ENCODE assay signal across 26 cellular contexts in genomic region chr19:18262917-18263316, GRCh38. TPM values are rescaled to one million over a fixed set of nuclear protein-coding genes. Genes with fewer than 3 reads are reported as not detected.
DNase-seq lines count a peak whose midpoint lies in the region; ATAC-seq, FAIRE-seq and TF ChIP-seq lines count a peak whose summit lies in the region.
"Had no signal": no experiment of that assay in that cellular context is flagged by ENCODE, and none has a peak within 500 bp of the region (broad histone marks: within the 10 kb centered on the region; RNA-seq: fewer than 3 reads in every experiment).

No MANE protein-coding gene starts in this region.

- H3K9me3 ChIP-seq in heart right ventricle (no peaks in the 10 kb centered on the region), K562 (replicated peaks; ENCODE audit: control insufficient read depth, insufficient read depth, low read depth, low read length) (no peaks in the 10 kb centered on the region), osteoblast (ENCODE audit: low read depth, low read length) (no peaks in the 10 kb centered on the region), psoas muscle (no peaks in the 10 kb centered on the region)
- H3K9me3 ChIP-seq: BLaER1 treated with 17β-estradiol and CSF1 and Interleukin-3, amounts not matched to agents 10 nM and 100 nM had no signal

- H3K27ac ChIP-seq in heart right ventricle = no peak overlapping the region
- H3K27ac ChIP-seq in K562 (ENCODE audit: extremely low read depth, low read depth, low read length) = peak overlapping the region; percentile 47; the same call in 1 of the 3 replicates
- no peak overlapping the region for H3K27ac ChIP-seq in osteoblast (ENCODE audit: low read depth, low read length)
- H3K27ac ChIP-seq in psoas muscle = no peak overlapping the region
- H3K27ac ChIP-seq: BLaER1 treated with 17β-estradiol and CSF1 and Interleukin-3, amounts not matched to agents 10 nM and 100 nM; SK-N-MC had no signal

- peak overlapping the region in 1 of 2 experiments; percentile 83; a peak in 3 of 4 replicates for H3K9ac ChIP-seq in K562 (ENCODE audit: insufficient read depth in 1 of 2, low read depth in 2 of 2, low read length in 2 of 2)
- H3K9ac ChIP-seq: BLaER1 treated with 17β-estradiol and CSF1 and Interleukin-3, amounts not matched to agents 10 nM and 100 nM had no signal

- intact Hi-C loops in Right ventricle myocardium inferior (cut with DNase I) = no loop called here
- intact Hi-C loops in heart right ventricle (cut with DNase I) = loop anchor here in 1 of 10 donors (10.0 kb wide), 1 partner anchor 132 kb away; the partner anchor contains the start of gene LRRC25
- intact Hi-C loops in K562 (cut with micrococcal nuclease) = no loop called here
- intact Hi-C loops in psoas muscle (cut with DNase I) = no loop called here

- H2AFZ ChIP-seq in K562 (ENCODE audit: low read depth, low read length) (peak overlapping the region; percentile 81), osteoblast (ENCODE audit: low read length) (no peak overlapping the region)
- H2AFZ ChIP-seq: GM23338 had no signal

- peak; percentile 34 for DNase-seq in Right ventricle myocardium inferior (ENCODE audit: missing footprints)
- no peak for DNase-seq in heart right ventricle
- DNase-seq in RPMI7951 (ENCODE audit: low read depth) = peak; percentile 54
- peak in 3 of 4 experiments; percentile 39 to 54 (median 44) for DNase-seq in K562 (ENCODE audit: extremely low read depth in 1 of 4, low spot score in 3 of 4)
- peak; percentile 9 for DNase-seq in osteoblast (ENCODE audit: insufficient read length, low spot score, missing footprints)
- DNase-seq in psoas muscle = no peak
- no peak for DNase-seq in ureter (ENCODE audit: low spot score)
- DNase-seq: 8988T; CD4-positive, alpha-beta memory T cell; DMS153; Karpas-422; NCI-H1092 treated with DMSO at 0.1 percent for 48 hours; NCI-H2081; NCI-H2171 treated with DMSO at 0.1 percent for 48 hours; NCI-H526 treated with DMSO at 0.1 percent for 48 hours; PC-3; RPMI8226; SHP77 treated with DMSO at 0.1 percent for 48 hours; SW 1271 had no signal

- H3K4me1 ChIP-seq in heart right ventricle (no peaks in the 10 kb centered on the region), K562 (replicated peaks in 1 of 2; ENCODE audit: control insufficient read depth in 2 of 2, insufficient read depth in 2 of 2, low read length in 2 of 2) (peaks cover 14 to 39% of the 10 kb centered on the region in 2 experiments), osteoblast (ENCODE audit: insufficient read depth, low read length) (peaks cover 11% of the 10 kb centered on the region), psoas muscle (no peaks in the 10 kb centered on the region)

- H3K4me3 ChIP-seq in heart right ventricle (no peak overlapping the region), K562 (no peak overlapping the region), osteoblast (ENCODE audit: insufficient read depth, low read length) (no peak overlapping the region), psoas muscle (no peak overlapping the region)
- H3K4me3 ChIP-seq: BLaER1 treated with 17β-estradiol and CSF1 and Interleukin-3, amounts not matched to agents 10 nM and 100 nM; GM23338; SK-N-MC had no signal

- in situ Hi-C loops in K562 (cut with MboI) = no loop called here

- TF ChIP-seq EP300 in K562 (IDR thresholded peaks at IDR 0.05; ENCODE audit: low read length) = no peak; the same call in 1 of the 2 replicates

- no TSS peak for BruUV-seq in K562 (replicated peaks; lab: Mats Ljungman, UMichigan)

- H3K27me3 ChIP-seq in heart right ventricle (no peaks in the 10 kb centered on the region), K562 (ENCODE audit: control insufficient read depth in 2 of 2, insufficient read depth in 2 of 2, low read length in 2 of 2) (peaks cover 0 to 8% of the 10 kb centered on the region in 2 experiments; a peak in 1 of 5 replicates), osteoblast (ENCODE audit: insufficient read depth, low read length) (no peaks in the 10 kb centered on the region), psoas muscle (ENCODE audit: insufficient read depth in 3 of 3, low read length in 2 of 3) (no peaks in the 10 kb centered on the region)
- H3K27me3 ChIP-seq: BLaER1 treated with 17β-estradiol and CSF1 and Interleukin-3, amounts not matched to agents 10 nM and 100 nM had no signal

- peaks cover 0 to 52% (median 15%) of the 10 kb centered on the region in 9 donors for H3K36me3 ChIP-seq in heart right ventricle
- H3K36me3 ChIP-seq in K562 (ENCODE audit: control insufficient read depth, insufficient read depth, low read length) = no peaks in the 10 kb centered on the region
- peaks cover 28% of the 10 kb centered on the region for H3K36me3 ChIP-seq in osteoblast (ENCODE audit: insufficient read depth, low read length)
- H3K36me3 ChIP-seq in psoas muscle (ENCODE audit: insufficient read depth in 1 of 2, low read depth in 1 of 2) = peaks cover 0 to 13% of the 10 kb centered on the region in 2 donors

- TF ChIP-seq CTCF in heart right ventricle (IDR thresholded peaks at IDR 0.05) (no peak), K562 (IDR thresholded peaks at IDR 0.05 in 2 of 3, conservative IDR thresholded peaks at IDR 0.05 in 1 of 3; ENCODE audit: insufficient read depth in 2 of 3, low read depth in 1 of 3, low read length in 3 of 3) (peak in 1 of 3 experiments; percentile 6; a peak in 1 of 6 replicates), osteoblast (IDR thresholded peaks at IDR 0.05; ENCODE audit: extremely low read depth, low read depth, low read length) (no peak), psoas muscle (IDR thresholded peaks at IDR 0.05) (no peak)

- POLR2A ChIA-PET in K562 (lab: Yijun Ruan, JAX) = interaction anchor here (0.9 to 3.3 kb wide), 8 partner anchors 9 to 155 kb away, joined by 3 to 44 read pairs (median 4); partner anchors contain the start of genes GDF15, IQCN and JUND

- H4K20me1 ChIP-seq in K562 (replicated peaks; ENCODE audit: control insufficient read depth, insufficient read depth, low read length) (no peaks in the 10 kb centered on the region), osteoblast (ENCODE audit: insufficient read depth, low read length) (peaks cover 51% of the 10 kb centered on the region)

- H3K4me2 ChIP-seq in K562 (ENCODE audit: insufficient read depth, low read length) = peak overlapping the region; percentile 75
- no peak overlapping the region for H3K4me2 ChIP-seq in osteoblast (ENCODE audit: insufficient read depth, low read length)
- H3K4me2 ChIP-seq: BLaER1 treated with 17β-estradiol and CSF1 and Interleukin-3, amounts not matched to agents 10 nM and 100 nM; GM23338 had no signal

- TF ChIP-seq POLR2A in K562 (conservative IDR thresholded peaks at IDR 0.05) = no peak

- H3K9me1 ChIP-seq in K562 (ENCODE audit: control insufficient read depth, insufficient read depth, low read length) = no peaks in the 10 kb centered on the region

- TF ChIP-seq RAD21 in K562 (CRISPR knock-in tag; conservative IDR thresholded peaks at IDR 0.05 in 1 of 2, IDR thresholded peaks at IDR 0.05 in 1 of 2) = no peak

- H3K79me2 ChIP-seq in K562 (ENCODE audit: control insufficient read depth, insufficient read depth, low read length) = no peaks in the 10 kb centered on the region
- no peaks in the 10 kb centered on the region for H3K79me2 ChIP-seq in osteoblast (ENCODE audit: insufficient read depth, low read length)

- CTCF ChIA-PET in K562 (lab: Yijun Ruan, JAX; ENCODE audit: low intra/inter-chr PET ratio) = no interaction called here

- no peak for ATAC-seq in Right ventricle myocardium inferior
- ATAC-seq in heart right ventricle = no peak
- peak; percentile 73 for ATAC-seq in K562
- no peak for ATAC-seq in HG03378 (IDR thresholded peaks at IDR 0.05; ENCODE audit: unreplicated experiment)
- ATAC-seq in psoas muscle = no peak
- ATAC-seq: GM23338, HCT116, PC-3 had no signal

- WGBS in heart right ventricle, 2 donors = 92 to 94% methylated on average over 10 of the region's 10 CpGs
- WGBS in K562 (ENCODE audit: insufficient coverage, low coverage, missing lambda C conversion rate) = 8% methylated on average over 10 of the region's 10 CpGs
- 93% methylated on average over 10 of the region's 10 CpGs for WGBS in psoas muscle, 3 donors

- FAIRE-seq in K562 (lab: Jason Lieb, UNC) = peak; percentile 88
- FAIRE-seq: GM12891 had no signal

RNA-seq across cellular contexts. Expression of gene IQCN, which starts 11.3 kb away (rescaled TPM):
- total RNA-seq in Right ventricle myocardium inferior (0.43 TPM), heart right ventricle (1 to 10 TPM in 5 of 10 donors, under 1 TPM in 5; 0.49 to 1.5 (median 0.96) TPM), K562 (2014; rRNA removed) (0.04 and 0.05 TPM in 2 replicates), K562 (2014; rRNA removed; fragmentation: Illumina TruSeq; extraction: Trizol) (0.04 TPM in 1 of 2 replicates, not detected in the other), K562 (2015; rRNA removed; fragmentation: Illumina TruSeq; extraction: Trizol) (0.04 and 0.07 TPM in 2 replicates), K562 (2021) (0.07 and 0.16 TPM in 2 replicates), osteoblast (2.5 and 3.5 TPM in 2 replicates), psoas muscle (1 to 10 TPM in 1 of 4 donors, under 1 TPM in 3; 0.32 to 1.5 (median 0.43) TPM), ureter (5.9 TPM)
- polyA plus RNA-seq in heart right ventricle (1 to 10 TPM in 1 of 2 donors, under 1 TPM in 1; 0.17 to 7.8 TPM), K562 (2011; rRNA removed) (0.01 and 0.03 TPM in 2 replicates), K562 (2014; fragmentation: Illumina TruSeq; extraction: Trizol) (0.01 and 0.03 TPM in 2 replicates), K562 (2014; fragmentation: Nextera tagmentation; extraction: Ambion mirVana) (not detected), K562 (2014; rRNA removed) (not detected in 2 replicates), psoas muscle (under 1 TPM; 0.12 to 0.57 (median 0.17) TPM)
- total RNA-seq in RPMI7951 (2014; rRNA removed; shearing (Covaris generic)) = 0.29 and 0.36 TPM in 2 replicates
- 0.35 and 0.67 TPM in 2 replicates for total RNA-seq in K562 (2011; cell fraction: chromatin; rRNA removed; ENCODE audit: low replicate concordance)
- total RNA-seq in K562 (2011; cell fraction: nucleolus; rRNA removed) = 0.17 and 0.39 TPM in 2 replicates
- 0.29 and 0.38 TPM in 2 replicates for total RNA-seq in K562 (2011; cell fraction: nucleoplasm; rRNA removed)
- 0.01 TPM in 1 of 2 replicates, not detected in the other for polyA plus RNA-seq in K562 (2011; cell fraction: cytosol; rRNA removed)
- 0.06 and 0.33 TPM in 2 replicates for polyA plus RNA-seq in K562 (2011; cell fraction: nucleus; rRNA removed)
- 0.05 and 0.35 TPM in 2 replicates for polyA plus RNA-seq in K562 (2012)
- polyA minus RNA-seq in K562 (2011; rRNA and poly(A)+ RNA removed) = 0.21 TPM in 1 of 2 replicates, not detected in the other
- polyA minus RNA-seq in K562 (2011; cell fraction: cytosol; rRNA and poly(A)+ RNA removed) = not detected in 2 replicates
- polyA minus RNA-seq in K562 (2011; cell fraction: nucleus; rRNA and poly(A)+ RNA removed) = 0.22 and 0.27 TPM in 2 replicates
- polyA plus RNA-seq: GM23338 had no signal

RNA-seq across cellular contexts. Expression of gene JUND, which starts 18.5 kb away (rescaled TPM):
- 113 TPM for total RNA-seq in Right ventricle myocardium inferior
- total RNA-seq in heart right ventricle = 100 to 1,000 TPM in 9 of 10 donors, 10 to 100 TPM in 1; 93.7 to 195 (median 133) TPM
- polyA plus RNA-seq in heart right ventricle = 100 to 1,000 TPM; 103 to 278 TPM
- total RNA-seq in RPMI7951 (2014; rRNA removed; shearing (Covaris generic)) = 22.0 and 60.8 TPM in 2 replicates
- total RNA-seq in K562 (2011; cell fraction: chromatin; rRNA removed; ENCODE audit: low replicate concordance) = 31.7 and 143 TPM in 2 replicates
- 201 and 240 TPM in 2 replicates for total RNA-seq in K562 (2011; cell fraction: nucleolus; rRNA removed)
- 97.7 and 104 TPM in 2 replicates for total RNA-seq in K562 (2011; cell fraction: nucleoplasm; rRNA removed)
- total RNA-seq in K562 (2014; rRNA removed) = 279 and 297 TPM in 2 replicates
- total RNA-seq in K562 (2014; rRNA removed; fragmentation: Illumina TruSeq; extraction: Trizol) = 17.4 and 22.6 TPM in 2 replicates
- 33.1 and 33.7 TPM in 2 replicates for total RNA-seq in K562 (2015; rRNA removed; fragmentation: Illumina TruSeq; extraction: Trizol)
- total RNA-seq in K562 (2021) = 245 and 286 TPM in 2 replicates
- polyA plus RNA-seq in K562 (2011; rRNA removed) = 74.2 and 83.0 TPM in 2 replicates
- 93.8 and 405 TPM in 2 replicates for polyA plus RNA-seq in K562 (2011; cell fraction: cytosol; rRNA removed)
- polyA plus RNA-seq in K562 (2011; cell fraction: nucleus; rRNA removed) = 78.6 and 150 TPM in 2 replicates
- polyA plus RNA-seq in K562 (2012) = 73.8 and 111 TPM in 2 replicates
- polyA plus RNA-seq in K562 (2014; fragmentation: Illumina TruSeq; extraction: Trizol) = 42.3 and 63.5 TPM in 2 replicates
- 10 to 100 TPM in 1 of 2 experiments, 1 to 10 TPM in 1; 6.4 to 11.8 TPM for polyA plus RNA-seq in K562 (2014; fragmentation: Nextera tagmentation; extraction: Ambion mirVana)
- polyA plus RNA-seq in K562 (2014; rRNA removed) = 210 and 216 TPM in 2 replicates
- polyA minus RNA-seq in K562 (2011; rRNA and poly(A)+ RNA removed) = 27.0 and 65.5 TPM in 2 replicates
- 243 and 277 TPM in 2 replicates for polyA minus RNA-seq in K562 (2011; cell fraction: cytosol; rRNA and poly(A)+ RNA removed)
- polyA minus RNA-seq in K562 (2011; cell fraction: nucleus; rRNA and poly(A)+ RNA removed) = 89.5 and 108 TPM in 2 replicates
- total RNA-seq in osteoblast = 170 and 172 TPM in 2 replicates
- 10 to 100 TPM; 68.0 to 77.1 (median 72.1) TPM for total RNA-seq in psoas muscle
- polyA plus RNA-seq in psoas muscle = 10 to 100 TPM; 22.7 to 40.3 (median 38.9) TPM
- total RNA-seq in ureter = 94.9 TPM

RNA-seq across cellular contexts. Expression of gene PDE4C, which starts 36.7 kb away (rescaled TPM):
- total RNA-seq in Right ventricle myocardium inferior (1.1 TPM), heart right ventricle (1 to 10 TPM in 4 of 10 donors, under 1 TPM in 6; 0.30 to 4.2 (median 0.85) TPM), K562 (2014; rRNA removed) (0.16 and 0.91 TPM in 2 replicates), K562 (2014; rRNA removed; fragmentation: Illumina TruSeq; extraction: Trizol) (0.11 and 0.29 TPM in 2 replicates), K562 (2015; rRNA removed; fragmentation: Illumina TruSeq; extraction: Trizol) (not detected in 2 replicates), K562 (2021) (0.29 and 0.45 TPM in 2 replicates), osteoblast (under 0.01 TPM in 1 of 2 replicates, not detected in the other), psoas muscle (1 to 10 TPM in 1 of 4 donors, under 1 TPM in 3; 0.27 to 2.5 (median 0.86) TPM), ureter (3.0 TPM)
- polyA plus RNA-seq in heart right ventricle (1 to 10 TPM; 1.2 to 6.3 TPM), K562 (2011; rRNA removed) (0.60 and 0.81 TPM in 2 replicates), K562 (2014; fragmentation: Illumina TruSeq; extraction: Trizol) (0.06 and 0.24 TPM in 2 replicates), K562 (2014; fragmentation: Nextera tagmentation; extraction: Ambion mirVana) (under 1 TPM; 0.04 to 0.08 TPM), K562 (2014; rRNA removed) (0.81 and 0.89 TPM in 2 replicates), psoas muscle (under 1 TPM; 0.43 to 0.86 (median 0.86) TPM)
- 0.10 and 0.60 TPM in 2 replicates for total RNA-seq in RPMI7951 (2014; rRNA removed; shearing (Covaris generic))
- 1.9 and 5.1 TPM in 2 replicates for total RNA-seq in K562 (2011; cell fraction: chromatin; rRNA removed; ENCODE audit: low replicate concordance)
- total RNA-seq in K562 (2011; cell fraction: nucleolus; rRNA removed) = 2.2 and 3.0 TPM in 2 replicates
- total RNA-seq in K562 (2011; cell fraction: nucleoplasm; rRNA removed) = 1.3 and 1.6 TPM in 2 replicates
- polyA plus RNA-seq in K562 (2011; cell fraction: cytosol; rRNA removed) = 0.83 and 0.88 TPM in 2 replicates
- polyA plus RNA-seq in K562 (2011; cell fraction: nucleus; rRNA removed) = 4.1 and 6.8 TPM in 2 replicates
- 0.17 and 0.22 TPM in 2 replicates for polyA plus RNA-seq in K562 (2012)
- 0.18 TPM in 1 of 2 replicates, not detected in the other for polyA minus RNA-seq in K562 (2011; rRNA and poly(A)+ RNA removed)
- 0.86 TPM in 1 of 2 replicates, not detected in the other for polyA minus RNA-seq in K562 (2011; cell fraction: cytosol; rRNA and poly(A)+ RNA removed)
- polyA minus RNA-seq in K562 (2011; cell fraction: nucleus; rRNA and poly(A)+ RNA removed) = 1.1 and 1.8 TPM in 2 replicates
- polyA plus RNA-seq: CD4-positive, alpha-beta memory T cell; IgD-negative memory B cell had no signal

RNA-seq across cellular contexts. Expression of gene RAB3A, which starts 59.1 kb away (rescaled TPM):
- total RNA-seq in Right ventricle myocardium inferior (25.4 TPM), heart right ventricle (10 to 100 TPM; 24.1 to 36.3 (median 31.4) TPM), K562 (2014; rRNA removed) (0.86 and 2.5 TPM in 2 replicates), K562 (2014; rRNA removed; fragmentation: Illumina TruSeq; extraction: Trizol) (0.26 and 0.69 TPM in 2 replicates), K562 (2015; rRNA removed; fragmentation: Illumina TruSeq; extraction: Trizol) (1.6 and 1.7 TPM in 2 replicates), K562 (2021) (3.7 and 5.1 TPM in 2 replicates), osteoblast (0.72 and 1.8 TPM in 2 replicates), psoas muscle (1 to 10 TPM in 2 of 4 donors, under 1 TPM in 2; 0.86 to 3.6 (median 1.5) TPM), ureter (6.1 TPM)
- polyA plus RNA-seq in heart right ventricle (10 to 100 TPM in 1 of 2 donors, 1 to 10 TPM in 1; 7.8 to 16.7 TPM), K562 (2011; rRNA removed) (0.84 and 2.9 TPM in 2 replicates), K562 (2014; fragmentation: Illumina TruSeq; extraction: Trizol) (1.9 and 2.8 TPM in 2 replicates), K562 (2014; fragmentation: Nextera tagmentation; extraction: Ambion mirVana) (under 1 TPM in 1 of 2 experiments, not detected in 1; 0.17 TPM), K562 (2014; rRNA removed) (0.94 and 1.00 TPM in 2 replicates), psoas muscle (1 to 10 TPM in 1 of 3 donors, under 1 TPM in 2; 0.44 to 1.4 (median 0.81) TPM)
- total RNA-seq in RPMI7951 (2014; rRNA removed; shearing (Covaris generic)) = 1.7 and 3.6 TPM in 2 replicates
- 10.4 and 16.2 TPM in 2 replicates for total RNA-seq in K562 (2011; cell fraction: chromatin; rRNA removed; ENCODE audit: low replicate concordance)
- 8.7 and 9.3 TPM in 2 replicates for total RNA-seq in K562 (2011; cell fraction: nucleolus; rRNA removed)
- 7.6 and 8.3 TPM in 2 replicates for total RNA-seq in K562 (2011; cell fraction: nucleoplasm; rRNA removed)
- polyA plus RNA-seq in K562 (2011; cell fraction: cytosol; rRNA removed) = 1.7 and 3.2 TPM in 2 replicates
- 4.7 and 6.5 TPM in 2 replicates for polyA plus RNA-seq in K562 (2011; cell fraction: nucleus; rRNA removed)
- 1.5 and 2.0 TPM in 2 replicates for polyA plus RNA-seq in K562 (2012)
- polyA minus RNA-seq in K562 (2011; rRNA and poly(A)+ RNA removed) = 6.4 and 9.5 TPM in 2 replicates
- polyA minus RNA-seq in K562 (2011; cell fraction: cytosol; rRNA and poly(A)+ RNA removed) = 5.4 and 7.2 TPM in 2 replicates
- 3.9 and 8.4 TPM in 2 replicates for polyA minus RNA-seq in K562 (2011; cell fraction: nucleus; rRNA and poly(A)+ RNA removed)

RNA-seq across cellular contexts. Expression of gene LSM4, which starts 60.0 kb away (rescaled TPM):
- 106 TPM for total RNA-seq in Right ventricle myocardium inferior
- 100 to 1,000 TPM in 1 of 10 donors, 10 to 100 TPM in 9; 73.2 to 114 (median 93.3) TPM for total RNA-seq in heart right ventricle
- 100 to 1,000 TPM; 135 to 163 TPM for polyA plus RNA-seq in heart right ventricle
- 385 and 496 TPM in 2 replicates for total RNA-seq in RPMI7951 (2014; rRNA removed; shearing (Covaris generic))
- 34.5 and 96.0 TPM in 2 replicates for total RNA-seq in K562 (2011; cell fraction: chromatin; rRNA removed; ENCODE audit: low replicate concordance)
- total RNA-seq in K562 (2011; cell fraction: nucleolus; rRNA removed) = 110 and 120 TPM in 2 replicates
- total RNA-seq in K562 (2011; cell fraction: nucleoplasm; rRNA removed) = 70.1 and 74.1 TPM in 2 replicates
- total RNA-seq in K562 (2014; rRNA removed) = 763 and 822 TPM in 2 replicates
- total RNA-seq in K562 (2014; rRNA removed; fragmentation: Illumina TruSeq; extraction: Trizol) = 202 and 208 TPM in 2 replicates
- total RNA-seq in K562 (2015; rRNA removed; fragmentation: Illumina TruSeq; extraction: Trizol) = 273 and 275 TPM in 2 replicates
- total RNA-seq in K562 (2021) = 362 and 385 TPM in 2 replicates
- 188 and 201 TPM in 2 replicates for polyA plus RNA-seq in K562 (2011; rRNA removed)
- polyA plus RNA-seq in K562 (2011; cell fraction: cytosol; rRNA removed) = 294 and 432 TPM in 2 replicates
- polyA plus RNA-seq in K562 (2011; cell fraction: nucleus; rRNA removed) = 206 and 249 TPM in 2 replicates
- polyA plus RNA-seq in K562 (2012) = 245 and 279 TPM in 2 replicates
- 126 and 203 TPM in 2 replicates for polyA plus RNA-seq in K562 (2014; fragmentation: Illumina TruSeq; extraction: Trizol)
- 10 to 100 TPM; 11.9 to 29.7 TPM for polyA plus RNA-seq in K562 (2014; fragmentation: Nextera tagmentation; extraction: Ambion mirVana)
- 674 and 746 TPM in 2 replicates for polyA plus RNA-seq in K562 (2014; rRNA removed)
- 38.4 and 39.9 TPM in 2 replicates for polyA minus RNA-seq in K562 (2011; rRNA and poly(A)+ RNA removed)
- 64.5 and 67.5 TPM in 2 replicates for polyA minus RNA-seq in K562 (2011; cell fraction: cytosol; rRNA and poly(A)+ RNA removed)
- polyA minus RNA-seq in K562 (2011; cell fraction: nucleus; rRNA and poly(A)+ RNA removed) = 48.1 and 57.9 TPM in 2 replicates
- 74.3 and 74.6 TPM in 2 replicates for total RNA-seq in osteoblast
- 100 to 1,000 TPM in 2 of 4 donors, 10 to 100 TPM in 2; 87.9 to 136 (median 112) TPM for total RNA-seq in psoas muscle
- polyA plus RNA-seq in psoas muscle = 100 to 1,000 TPM; 118 to 215 (median 139) TPM
- 99.8 TPM for total RNA-seq in ureter

Comparison
In these comparisons a context has a peak if more than half of its experiments do, and no peak if none do; other contexts are left out.
1. DNase-seq: peak in Right ventricle myocardium inferior (single experiment), RPMI7951 (single experiment), K562 (3 of 4) and osteoblast (single experiment); none in heart right ventricle (0 of 2), psoas muscle (0 of 2) and ureter (single experiment).